ENCODE assay signal across 1 cellular context in genomic region chr1:206502813-206503212, GRCh38.
TF ChIP-seq lines count a peak whose summit lies in the region.

No MANE protein-coding gene starts in this region.

TF ChIP-seq in GM23338, 12 proteins besides CTCF, POLR2A, EP300 and RAD21 (continued from another document):
- TF ChIP-seq ZNF462 (CRISPR knock-in tag; IDR thresholded peaks at IDR 0.05): no peak
- no peak for TF ChIP-seq ZNF114 (CRISPR knock-in tag; IDR thresholded peaks at IDR 0.05)
- TF ChIP-seq STAT1 (IDR thresholded peaks at IDR 0.05; ENCODE audit: unreplicated experiment): no peak
- TF ChIP-seq, protein P1, sequence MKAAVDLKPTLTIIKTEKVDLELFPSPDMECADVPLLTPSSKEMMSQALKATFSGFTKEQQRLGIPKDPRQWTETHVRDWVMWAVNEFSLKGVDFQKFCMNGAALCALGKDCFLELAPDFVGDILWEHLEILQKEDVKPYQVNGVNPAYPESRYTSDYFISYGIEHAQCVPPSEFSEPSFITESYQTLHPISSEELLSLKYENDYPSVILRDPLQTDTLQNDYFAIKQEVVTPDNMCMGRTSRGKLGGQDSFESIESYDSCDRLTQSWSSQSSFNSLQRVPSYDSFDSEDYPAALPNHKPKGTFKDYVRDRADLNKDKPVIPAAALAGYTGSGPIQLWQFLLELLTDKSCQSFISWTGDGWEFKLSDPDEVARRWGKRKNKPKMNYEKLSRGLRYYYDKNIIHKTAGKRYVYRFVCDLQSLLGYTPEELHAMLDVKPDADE (IDR thresholded peaks at IDR 0.05): no peak
- no peak for TF ChIP-seq CREB1 (CRISPR knock-in tag; IDR thresholded peaks at IDR 0.05; ENCODE audit: low read depth)
- no peak for TF ChIP-seq NANOG (IDR thresholded peaks at IDR 0.05; ENCODE audit: borderline replicate concordance)
- TF ChIP-seq REST (IDR thresholded peaks at IDR 0.05; ENCODE audit: unreplicated experiment): no peak
TF ChIP-seq in GM23338: peak in this region for 0.
